1 cellular context compared by ENCODE assay signal in genomic region chr7:35691827-35692307, GRCh38.
TF ChIP-seq lines count a peak whose summit lies in the region.

No MANE protein-coding gene starts in this region.

TF ChIP-seq in K562, 482 proteins besides CTCF, POLR2A, EP300 and RAD21 (continued from another document):
- no peak for TF ChIP-seq ZBTB40 (IDR thresholded peaks at IDR 0.05)
- no peak for TF ChIP-seq ZBTB40 (CRISPR knock-in tag; IDR thresholded peaks at IDR 0.05)
- TF ChIP-seq SMAD4 (CRISPR knock-in tag; conservative IDR thresholded peaks at IDR 0.05): peak; percentile 60
- 0 out of 2 replicates have a peak, but pooled peaks have one; percentile 29 for TF ChIP-seq BCOR (IDR thresholded peaks at IDR 0.05)
- peak; percentile 66 for TF ChIP-seq TCF3 (CRISPR knock-in tag; IDR thresholded peaks at IDR 0.05)
- peak; percentile 22; the same call in 1 of the 2 replicates for TF ChIP-seq ZNF384 (IDR thresholded peaks at IDR 0.05; ENCODE audit: low read depth, low read length)
- 0 out of 2 replicates have a peak, but pooled peaks have one; percentile 14 for TF ChIP-seq SMARCE1 (IDR thresholded peaks at IDR 0.05)
- TF ChIP-seq ZFX (CRISPR knock-in tag; IDR thresholded peaks at IDR 0.05): peak; percentile 51
- TF ChIP-seq GATA2 (CRISPR knock-in tag; IDR thresholded peaks at IDR 0.05): peak; percentile 73
- peak; percentile 96 for TF ChIP-seq TRIM28 (IDR thresholded peaks at IDR 0.05)
- TF ChIP-seq ZEB2 (IDR thresholded peaks at IDR 0.05): peak; percentile 42
- peak; percentile 64; the same call in 1 of the 2 replicates for TF ChIP-seq CBX1 (IDR thresholded peaks at IDR 0.05; ENCODE audit: low read depth)
